ENCODE assay signal across 8 cellular contexts in genomic region chr10:117503170-117503885, GRCh38. TPM values are rescaled to one million over a fixed set of nuclear protein-coding genes. Genes with fewer than 3 reads are reported as not detected.
DNase-seq lines count a peak whose midpoint lies in the region; ATAC-seq and TF ChIP-seq lines count a peak whose summit lies in the region.

No MANE protein-coding gene starts in this region.

- H3K79me2 ChIP-seq in neural progenitor cell (ENCODE audit: low read depth), result no peaks in the 10 kb centered on the region

- H3K4me1 ChIP-seq in neural progenitor cell, result peaks cover 34% of the 10 kb centered on the region
- no peaks in the 10 kb centered on the region for H3K4me1 ChIP-seq in upper lobe of left lung

- H4K20me1 ChIP-seq in neural progenitor cell (ENCODE audit: low read depth), result peaks cover 12% of the 10 kb centered on the region

- TF ChIP-seq CTCF in neural progenitor cell (IDR thresholded peaks at IDR 0.05) (no peak), upper lobe of left lung (IDR thresholded peaks at IDR 0.05) (no peak)
- no peak for TF ChIP-seq CTCF in CD4-positive, alpha-beta T cell (IDR thresholded peaks at IDR 0.05)

- H3F3A ChIP-seq in neural progenitor cell (ENCODE audit: low read depth), result peaks cover 7% of the 10 kb centered on the region

- H3K27ac Mint-ChIP-seq in neural progenitor cell, result peak overlapping the region; percentile 81
- no peak overlapping the region for H3K27ac Mint-ChIP-seq in CD4-positive, alpha-beta T cell

- H3K27ac ChIP-seq in neural progenitor cell, result no peak overlapping the region
- H3K27ac ChIP-seq in upper lobe of left lung, result no peak overlapping the region
- H3K27ac ChIP-seq in CD4-positive, alpha-beta T cell (ENCODE audit: low read depth, low read length), result no peak overlapping the region

- 47 to 54% methylated on average over 11 of the region's 11 CpGs for WGBS in upper lobe of left lung, 2 donors

- peaks cover 2% of the 10 kb centered on the region for H3K27me3 Mint-ChIP-seq in neural progenitor cell (ENCODE audit: insufficient read depth, low read depth)
- H3K27me3 Mint-ChIP-seq in CD4-positive, alpha-beta T cell, result peaks cover 46% of the 10 kb centered on the region

- peak overlapping the region; percentile 67 for H3K4me3 Mint-ChIP-seq in neural progenitor cell
- H3K4me3 Mint-ChIP-seq in CD4-positive, alpha-beta T cell, result no peak overlapping the region

- H3K4me1 Mint-ChIP-seq in neural progenitor cell, result peaks cover 64% of the 10 kb centered on the region
- H3K4me1 Mint-ChIP-seq in CD4-positive, alpha-beta T cell (ENCODE audit: low read depth), result no peaks in the 10 kb centered on the region

- TF ChIP-seq POLR2A in upper lobe of left lung (IDR thresholded peaks at IDR 0.05), result no peak

- H3K4me3 ChIP-seq in neural progenitor cell, result no peak overlapping the region
- no peak overlapping the region for H3K4me3 ChIP-seq in upper lobe of left lung

- peaks cover under 1% of the 10 kb centered on the region for H3K36me3 Mint-ChIP-seq in neural progenitor cell
- no peaks in the 10 kb centered on the region for H3K36me3 Mint-ChIP-seq in CD4-positive, alpha-beta T cell (ENCODE audit: low read depth)

- H3K9me3 ChIP-seq in neural progenitor cell (ENCODE audit: low read depth) (no peaks in the 10 kb centered on the region), upper lobe of left lung (no peaks in the 10 kb centered on the region)
- no peaks in the 10 kb centered on the region for H3K9me3 ChIP-seq in CD4-positive, alpha-beta T cell (ENCODE audit: control insufficient read depth, low read length)

- no peak overlapping the region for H2AFZ ChIP-seq in neural progenitor cell (replicated peaks)

- no peaks in the 10 kb centered on the region for H3K27me3 ChIP-seq in neural progenitor cell
- H3K27me3 ChIP-seq in upper lobe of left lung, result peaks cover 0 to 3% (median 0%) of the 10 kb centered on the region in 4 donors
- no peaks in the 10 kb centered on the region for H3K27me3 ChIP-seq in CD4-positive, alpha-beta T cell (ENCODE audit: control insufficient read depth, insufficient read depth, low read length)

- DNase-seq in NCI-H524 treated with DMSO at 0.1 percent for 48 hours (lab: John Stamatoyannopoulos, UW), result peak; percentile 25
- DNase-seq in neural progenitor cell (ENCODE audit: low spot score), result peak; percentile 23
- no peak for DNase-seq in upper lobe of left lung
- DNase-seq in activated gamma-delta T cell (lab: John Stamatoyannopoulos, UW), result no peak
- DNase-seq in CD4-positive, alpha-beta T cell, result no peak
- DNase-seq in NCI-H774 (lab: John Stamatoyannopoulos, UW), result no peak

- ATAC-seq in GM19023 (IDR thresholded peaks at IDR 0.05; ENCODE audit: unreplicated experiment) (peak; percentile 77), HG02759 (IDR thresholded peaks at IDR 0.05; ENCODE audit: unreplicated experiment) (peak; percentile 73), upper lobe of left lung (ENCODE audit: low FRiP score in 2 of 2) (no peak)
- no peak for ATAC-seq in CD4-positive, alpha-beta T cell (ENCODE audit: poor library complexity)

- intact Hi-C loops in CD4-positive, alpha-beta T cell (cut with DNase I, micrococcal nuclease), result no loop called here

- no peaks in the 10 kb centered on the region for H3K36me3 ChIP-seq in neural progenitor cell
- H3K36me3 ChIP-seq in upper lobe of left lung, result no peaks in the 10 kb centered on the region

- no peak overlapping the region for H3K9ac ChIP-seq in neural progenitor cell

- POLR2A ChIA-PET in CD4-positive, alpha-beta T cell (lab: Charles Lee), result no interaction called here

- peaks cover 1% of the 10 kb centered on the region for H3K9me3 Mint-ChIP-seq in neural progenitor cell
- no peaks in the 10 kb centered on the region for H3K9me3 Mint-ChIP-seq in CD4-positive, alpha-beta T cell

- CTCF ChIA-PET in CD4-positive, alpha-beta T cell (lab: Charles Lee), result no interaction called here

- peak overlapping the region; percentile 36 for H3K4me2 ChIP-seq in neural progenitor cell

- TF ChIP-seq EP300 in upper lobe of left lung (IDR thresholded peaks at IDR 0.05), result no peak

RNA-seq across cellular contexts. Expression of gene EMX2, which starts 39.2 kb away (rescaled TPM):
- 9.5 and 22.7 TPM in 2 replicates for total RNA-seq in neural progenitor cell (ENCODE audit: low replicate concordance)
- under 1 TPM in 1 of 6 donors, not detected in 5; 0.09 TPM for total RNA-seq in upper lobe of left lung
- not detected for total RNA-seq in CD4-positive, alpha-beta T cell

Comparison
In these comparisons a context has a peak if more than half of its experiments do, and no peak if none do; other contexts are left out.
1. ATAC-seq: peak in GM19023 (single experiment) and HG02759 (single experiment); none in upper lobe of left lung (0 of 2) and CD4-positive, alpha-beta T cell (single experiment).
2. DNase-seq: peak in NCI-H524 treated with DMSO at 0.1 percent for 48 hours (single experiment) and neural progenitor cell (single experiment); none in upper lobe of left lung (0 of 2), activated gamma-delta T cell (single experiment), CD4-positive, alpha-beta T cell (0 of 10) and NCI-H774 (single experiment).